Comparison of ENCODE assay signal across 8 cellular contexts in genomic region chr12:57128519-57129247, GRCh38. TPM values are rescaled to one million over a fixed set of nuclear protein-coding genes. Genes with fewer than 3 reads are reported as not detected.
DNase-seq lines count a peak whose midpoint lies in the region; ATAC-seq and TF ChIP-seq lines count a peak whose summit lies in the region.

No MANE protein-coding gene starts in this region.

- H3K18ac ChIP-seq in neuronal stem cell (ENCODE audit: low read length), result peak overlapping the region; percentile 96

- no peak overlapping the region for H3K27ac ChIP-seq in CD4-positive, alpha-beta T cell (ENCODE audit: low read depth, low read length)
- H3K27ac ChIP-seq in OCI-LY3 (ENCODE audit: low read length), result no peak overlapping the region
- H3K27ac ChIP-seq in epithelial cell of prostate, result peak overlapping the region; percentile 70
- no peak overlapping the region for H3K27ac ChIP-seq in neuronal stem cell (replicated peaks; ENCODE audit: low read length)

- H3K79me2 ChIP-seq in OCI-LY3 (ENCODE audit: low read length), result no peaks in the 10 kb centered on the region

- POLR2A ChIA-PET in CD4-positive, alpha-beta T cell (lab: Charles Lee), result interaction anchor here (0.9 to 3.0 kb wide), 6 partner anchors 17 to 403 kb away, joined by 3 to 37 read pairs (median 3); partner anchors contain the start of genes NACA and STAT6

- H3K4me1 Mint-ChIP-seq in CD4-positive, alpha-beta T cell (ENCODE audit: low read depth), result peaks cover 25% of the 10 kb centered on the region

- peak overlapping the region; percentile 32 for H3K14ac ChIP-seq in neuronal stem cell (ENCODE audit: low read length)

- peak; percentile 32 for ATAC-seq in CD4-positive, alpha-beta T cell (ENCODE audit: poor library complexity)
- ATAC-seq in HG03432 (IDR thresholded peaks at IDR 0.05; ENCODE audit: unreplicated experiment), result no peak

- H4K20me1 ChIP-seq in OCI-LY3 (ENCODE audit: insufficient read depth, low read length), result no peaks in the 10 kb centered on the region

- no peaks in the 10 kb centered on the region for H3K36me3 Mint-ChIP-seq in CD4-positive, alpha-beta T cell (ENCODE audit: low read depth)

- H3K4me2 ChIP-seq in OCI-LY3 (ENCODE audit: low read length) (peak overlapping the region; percentile 78), neuronal stem cell (ENCODE audit: insufficient read depth, low read length, poor library complexity, severe bottlenecking) (peak overlapping the region; percentile 86)

- H3K36me3 ChIP-seq in OCI-LY3 (replicated peaks; ENCODE audit: low read depth, low read length) (peaks cover 3% of the 10 kb centered on the region), neuronal stem cell (replicated peaks in 1 of 2; ENCODE audit: control insufficient read depth in 2 of 2, insufficient read depth in 2 of 2, low read length in 2 of 2) (peaks cover 0 to 9% of the 10 kb centered on the region in 2 donors)

- H4K91ac ChIP-seq in neuronal stem cell (ENCODE audit: low read depth, low read length, poor library complexity), result no peak overlapping the region

- peak overlapping the region; percentile 39 for H2AK5ac ChIP-seq in neuronal stem cell (ENCODE audit: low read depth, low read length)

- DNase-seq in CD4-positive, alpha-beta T cell, result peak in 1 of 10 experiments; percentile 8
- no peak for DNase-seq in epithelial cell of prostate (ENCODE audit: low read depth, low spot score)
- DNase-seq in neuronal stem cell (ENCODE audit: low spot score), result no peak
- DNase-seq in UCSD-AML1 (lab: John Stamatoyannopoulos, UW; ENCODE audit: unreplicated experiment), result no peak
- no peak for DNase-seq in activated CD8-positive, alpha-beta memory T cell treated with anti-CD3 and anti-CD28 coated beads, Interleukin-2, amount 50 U/mL, for 4 hours
- DNase-seq in NCI-H446 treated with DMSO at 0.1 percent for 48 hours (lab: John Stamatoyannopoulos, UW), result no peak

- peak overlapping the region; percentile 95 for H2BK5ac ChIP-seq in neuronal stem cell (ENCODE audit: low read length)

- WGBS in neuronal stem cell (ENCODE audit: extremely low coverage in 2 of 2, insufficient read length in 2 of 2, insufficient replicate concordance in 1 of 2), 2 donors, result no CpG with 5 or more reads among the region's 35 CpGs

- no peak overlapping the region for H4K8ac ChIP-seq in neuronal stem cell (ENCODE audit: low read depth, low read length)

- H2AFZ ChIP-seq in OCI-LY3 (ENCODE audit: low read depth, low read length) (no peak overlapping the region), neuronal stem cell (ENCODE audit: low read length) (peak overlapping the region; percentile 98)

- peak overlapping the region; percentile 34 for H2BK15ac ChIP-seq in neuronal stem cell (ENCODE audit: low read length)

- peak overlapping the region; percentile 92 for H3K4me3 Mint-ChIP-seq in CD4-positive, alpha-beta T cell

- CTCF ChIA-PET in CD4-positive, alpha-beta T cell (lab: Charles Lee), result interaction anchor here (0.9 to 7.8 kb wide), 5 partner anchors 17 to 110 kb away, joined by 5 to 63 read pairs (median 6); partner anchors contain the start of gene STAT6

- H3K27me3 ChIP-seq in CD4-positive, alpha-beta T cell (ENCODE audit: control insufficient read depth, insufficient read depth, low read length), result no peaks in the 10 kb centered on the region
- H3K27me3 ChIP-seq in OCI-LY3 (ENCODE audit: low read depth, low read length) (peaks cover 42% of the 10 kb centered on the region), neuronal stem cell (ENCODE audit: control insufficient read depth in 3 of 3, insufficient read depth in 3 of 3, low read depth in 1 of 3, low read length in 3 of 3) (no peaks in the 10 kb centered on the region)

- peak overlapping the region; percentile 70 for H3K4ac ChIP-seq in neuronal stem cell (ENCODE audit: low read length)

- intact Hi-C loops in CD4-positive, alpha-beta T cell (cut with DNase I, micrococcal nuclease), result loop anchor here (5.0 kb wide), 3 partner anchors 109 to 376 kb away; partner anchors contain the start of gene PRIM1 (in 1 of the 2)

- H3K23ac ChIP-seq in neuronal stem cell (ENCODE audit: low read depth, low read length, poor library complexity), result no peak overlapping the region

- no peak for TF ChIP-seq CTCF in CD4-positive, alpha-beta T cell (IDR thresholded peaks at IDR 0.05)
- TF ChIP-seq CTCF in OCI-LY3 (IDR thresholded peaks at IDR 0.05; ENCODE audit: low read depth, low read length), result no peak

- no peaks in the 10 kb centered on the region for H3K9me3 Mint-ChIP-seq in CD4-positive, alpha-beta T cell

- H3K27ac Mint-ChIP-seq in CD4-positive, alpha-beta T cell, result no peak overlapping the region

- no peaks in the 10 kb centered on the region for H3K9me3 ChIP-seq in CD4-positive, alpha-beta T cell (ENCODE audit: control insufficient read depth, low read length)
- peaks cover 5% of the 10 kb centered on the region; the same call in 1 of the 2 replicates for H3K9me3 ChIP-seq in OCI-LY3 (ENCODE audit: insufficient read depth, low read length)
- H3K9me3 ChIP-seq in neuronal stem cell (replicated peaks in 1 of 2; ENCODE audit: control insufficient read depth in 2 of 2, insufficient read depth in 1 of 2, low read depth in 1 of 2, low read length in 2 of 2), result peaks cover 0 to 2% of the 10 kb centered on the region in 2 donors

- no peak overlapping the region for H2BK12ac ChIP-seq in neuronal stem cell (ENCODE audit: low read length)

- H3K4me3 ChIP-seq in OCI-LY3 (ENCODE audit: low read length) (peak overlapping the region; percentile 84), neuronal stem cell (ENCODE audit: low read length in 2 of 2) (peak overlapping the region; percentile 82 to 92)

- peak overlapping the region; percentile 82 for H2BK120ac ChIP-seq in neuronal stem cell (ENCODE audit: low read depth, low read length)

- H3K4me1 ChIP-seq in OCI-LY3 (ENCODE audit: low read length) (peaks cover 32% of the 10 kb centered on the region), neuronal stem cell (ENCODE audit: control insufficient read depth in 2 of 2, insufficient read depth in 1 of 2, low read depth in 1 of 2, low read length in 2 of 2) (peaks cover 30 to 46% of the 10 kb centered on the region in 2 donors)

- H3K9ac ChIP-seq in OCI-LY3 (ENCODE audit: low read length) (peak overlapping the region; percentile 72; the same call in 1 of the 2 replicates), neuronal stem cell (ENCODE audit: low read depth, low read length, poor library complexity) (peak overlapping the region; percentile 87)

- peaks cover 2% of the 10 kb centered on the region for H3K79me1 ChIP-seq in neuronal stem cell (ENCODE audit: low read depth, low read length)

- H3K27me3 Mint-ChIP-seq in CD4-positive, alpha-beta T cell, result peaks cover 4% of the 10 kb centered on the region

RNA-seq across cellular contexts. Expression of gene LRP1, which starts 0.4 kb away (rescaled TPM):
- 1 to 10 TPM; 6.6 to 8.5 TPM for total RNA-seq in CD4-positive, alpha-beta T cell
- 13.3 TPM for polyA plus RNA-seq in neuronal stem cell (2013, experiment 1 of 2)
- polyA plus RNA-seq in neuronal stem cell (2013, experiment 2 of 2), result 12.4 TPM

RNA-seq across cellular contexts. Expression of gene STAT6, which starts 17.5 kb away (rescaled TPM):
- total RNA-seq in CD4-positive, alpha-beta T cell, result 100 to 1,000 TPM; 133 to 144 TPM
- polyA plus RNA-seq in neuronal stem cell (2013, experiment 1 of 2), result 9.9 TPM
- 8.0 TPM for polyA plus RNA-seq in neuronal stem cell (2013, experiment 2 of 2)

RNA-seq across cellular contexts. Expression of gene LRP1-AS, which starts 18.7 kb away (rescaled TPM):
- not detected for total RNA-seq in CD4-positive, alpha-beta T cell
- not detected for polyA plus RNA-seq in neuronal stem cell (2013, experiment 1 of 2)
- polyA plus RNA-seq in neuronal stem cell (2013, experiment 2 of 2), result not detected

RNA-seq across cellular contexts. Expression of gene NAB2, which starts 39.8 kb away (rescaled TPM):
- total RNA-seq in CD4-positive, alpha-beta T cell, result 1 to 10 TPM; 4.8 to 6.1 TPM
- polyA plus RNA-seq in neuronal stem cell (2013, experiment 1 of 2), result 51.0 TPM
- 47.9 TPM for polyA plus RNA-seq in neuronal stem cell (2013, experiment 2 of 2)

RNA-seq across cellular contexts. Expression of gene NEMP1, which starts 50.1 kb away (rescaled TPM):
- total RNA-seq in CD4-positive, alpha-beta T cell, result 1 to 10 TPM; 7.2 to 9.9 TPM
- 31.6 TPM for polyA plus RNA-seq in neuronal stem cell (2013, experiment 1 of 2)
- polyA plus RNA-seq in neuronal stem cell (2013, experiment 2 of 2), result 33.0 TPM
